10 cellular contexts compared by ENCODE assay signal in the genomic region with DNA sequence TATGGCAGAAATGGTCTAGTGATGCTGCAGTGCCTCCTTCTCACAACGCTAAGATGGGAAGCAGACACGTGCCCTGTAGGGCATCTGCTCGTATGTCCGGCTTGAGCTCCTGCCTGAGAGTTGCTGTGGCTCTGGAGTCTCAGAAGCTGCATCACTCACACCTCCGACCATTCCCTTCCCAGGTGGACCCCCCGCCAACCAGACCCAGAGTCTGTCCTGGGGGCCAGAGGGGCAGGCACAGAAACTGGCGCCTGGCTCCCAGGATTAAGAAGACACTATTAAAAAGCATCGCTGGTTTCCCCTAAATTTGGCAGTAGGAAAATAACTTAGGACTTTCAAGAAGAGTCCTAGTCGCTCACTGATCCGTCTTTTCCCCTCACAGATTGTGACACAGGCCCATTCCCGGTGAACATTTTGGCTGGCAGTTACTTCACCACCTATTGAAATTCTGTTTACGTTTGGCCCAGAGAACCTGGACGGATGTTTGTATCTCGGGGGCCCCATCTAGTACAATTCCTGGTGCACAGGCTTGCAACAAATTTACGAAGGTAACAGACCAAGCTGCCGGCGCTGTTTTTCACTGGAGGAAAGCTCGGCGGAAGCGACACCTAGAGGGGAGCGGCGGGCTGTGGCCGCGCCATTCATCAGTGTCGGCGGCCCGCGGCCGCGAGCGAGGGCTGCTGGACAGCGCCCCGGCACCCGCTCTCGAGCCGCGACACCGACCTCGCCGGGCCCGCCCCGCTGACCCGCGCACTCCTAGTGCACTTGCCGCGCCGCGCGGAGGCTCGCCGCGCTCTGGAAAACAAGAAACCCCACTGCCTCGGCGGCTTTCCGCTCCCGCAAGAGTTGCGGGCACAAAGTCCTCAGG. TPM values are rescaled to one million over a fixed set of nuclear protein-coding genes. Genes with fewer than 3 reads are reported as not detected.
DNase-seq lines count a peak whose midpoint lies in the region; ATAC-seq and TF ChIP-seq lines count a peak whose summit lies in the region.
"Had no signal": no experiment of that assay in that cellular context is flagged by ENCODE, and none has a peak within 500 bp of the region (broad histone marks: within the 10 kb centered on the region; RNA-seq: fewer than 3 reads in every experiment).

No MANE protein-coding gene starts in this region.

- peaks cover 2% of the 10 kb centered on the region for H3K36me3 Mint-ChIP-seq in IgD-negative memory B cell
- peaks cover 2% of the 10 kb centered on the region for H3K36me3 Mint-ChIP-seq in activated CD4-positive, alpha-beta T cell treated with anti-CD3 and anti-CD28 coated beads, Interleukin-2, amount 10 ng/mL, durations not matched to agents 7 days and 5 days (ENCODE audit: low read depth)
- H3K36me3 Mint-ChIP-seq in mesothelial cell of epicardium: no peaks in the 10 kb centered on the region

- no peak for TF ChIP-seq POLR2A in testis (IDR thresholded peaks at IDR 0.05)

- no peaks in the 10 kb centered on the region for H3K36me3 ChIP-seq in testis (ENCODE audit: low read depth, missing control alignments)

- H3K4me1 ChIP-seq in testis: peaks cover 8% of the 10 kb centered on the region

- intact Hi-C loops in testis (cut with DNase I; ENCODE audit: low total_unique reads): no loop called here

- H3K4me3 ChIP-seq in epithelial cell of esophagus (ENCODE audit: low read length) (peak overlapping the region; percentile 3), testis (peak overlapping the region; percentile 46 to 49)

- CTCF ChIA-PET in activated CD4-positive, alpha-beta T cell treated with anti-CD3 and anti-CD28 coated beads, Interleukin-2, amount 10 ng/mL, durations not matched to agents 7 days and 5 days (lab: Charles Lee): no interaction called here

- H3K27ac Mint-ChIP-seq in IgD-negative memory B cell (peak overlapping the region in 1 of 3 donors; percentile 45), mesothelial cell of epicardium (no peak overlapping the region)
- no peak overlapping the region for H3K27ac Mint-ChIP-seq in activated CD4-positive, alpha-beta T cell treated with anti-CD3 and anti-CD28 coated beads, Interleukin-2, amount 10 ng/mL, durations not matched to agents 7 days and 5 days

- DNase-seq in ELF-1 (ENCODE audit: low read depth, low spot score) (peak; percentile 86), epithelial cell of esophagus (ENCODE audit: low read depth) (peak; percentile 61), mesothelial cell of epicardium (ENCODE audit: low spot score in 2 of 2, unreplicated experiment in 2 of 2) (peak; percentile 37 to 61), testis (peak; percentile 79)
- DNase-seq in activated CD4-positive, alpha-beta T cell treated with anti-CD3 and anti-CD28 coated beads, Interleukin-2, amount 10 ng/mL, durations not matched to agents 7 days and 5 days: peak; percentile 32

- POLR2A ChIA-PET in activated CD4-positive, alpha-beta T cell treated with anti-CD3 and anti-CD28 coated beads, Interleukin-2, amount 10 ng/mL, durations not matched to agents 7 days and 5 days (lab: Charles Lee): no interaction called here

- H3K27me3 Mint-ChIP-seq in IgD-negative memory B cell (peaks cover 41% of the 10 kb centered on the region), mesothelial cell of epicardium (ENCODE audit: low read depth) (peaks cover 80% of the 10 kb centered on the region)
- peaks cover 65% of the 10 kb centered on the region for H3K27me3 Mint-ChIP-seq in activated CD4-positive, alpha-beta T cell treated with anti-CD3 and anti-CD28 coated beads, Interleukin-2, amount 10 ng/mL, durations not matched to agents 7 days and 5 days

- no peak for ATAC-seq in GM19452 (IDR thresholded peaks at IDR 0.05; ENCODE audit: unreplicated experiment)
- no peak for ATAC-seq in HG03469 (IDR thresholded peaks at IDR 0.05; ENCODE audit: unreplicated experiment)

- peak; percentile 52 for TF ChIP-seq CTCF in epithelial cell of esophagus (IDR thresholded peaks at IDR 0.05; ENCODE audit: insufficient read depth, low read depth, low read length, missing control alignments)
- TF ChIP-seq CTCF in mesothelial cell of epicardium (IDR thresholded peaks at IDR 0.05; ENCODE audit: unreplicated experiment): no peak
- peak in 2 of 3 experiments; percentile 40 to 47 for TF ChIP-seq CTCF in testis (IDR thresholded peaks at IDR 0.05)

- peak overlapping the region; percentile 68 to 76 (median 73) for H3K4me3 Mint-ChIP-seq in IgD-negative memory B cell
- peak overlapping the region; percentile 46 for H3K4me3 Mint-ChIP-seq in activated CD4-positive, alpha-beta T cell treated with anti-CD3 and anti-CD28 coated beads, Interleukin-2, amount 10 ng/mL, durations not matched to agents 7 days and 5 days
- peak overlapping the region; percentile 69 for H3K4me3 Mint-ChIP-seq in mesothelial cell of epicardium

- H3K27me3 ChIP-seq in testis: no peaks in the 10 kb centered on the region

- 5 to 9% methylated on average over 33 to 39 of the region's 57 CpGs for WGBS in testis, 2 donors

- H3K4me1 Mint-ChIP-seq in IgD-negative memory B cell: peaks cover 4 to 11% (median 6%) of the 10 kb centered on the region in 3 donors
- H3K4me1 Mint-ChIP-seq in activated CD4-positive, alpha-beta T cell treated with anti-CD3 and anti-CD28 coated beads, Interleukin-2, amount 10 ng/mL, durations not matched to agents 7 days and 5 days: peaks cover 14% of the 10 kb centered on the region
- H3K4me1 Mint-ChIP-seq in mesothelial cell of epicardium: peaks cover 23% of the 10 kb centered on the region

- no peak overlapping the region for H3K27ac ChIP-seq in testis

- H3K9me3 Mint-ChIP-seq in IgD-negative memory B cell (no peaks in the 10 kb centered on the region), mesothelial cell of epicardium (no peaks in the 10 kb centered on the region)
- no peaks in the 10 kb centered on the region for H3K9me3 Mint-ChIP-seq in activated CD4-positive, alpha-beta T cell treated with anti-CD3 and anti-CD28 coated beads, Interleukin-2, amount 10 ng/mL, durations not matched to agents 7 days and 5 days

- no peaks in the 10 kb centered on the region for H3K9me3 ChIP-seq in testis

RNA-seq across cellular contexts. Expression of gene FSTL4, which starts 1.6 kb away (rescaled TPM):
- polyA plus RNA-seq in IgD-negative memory B cell: not detected
- total RNA-seq in activated CD4-positive, alpha-beta T cell treated with anti-CD3 and anti-CD28 coated beads, Interleukin-2, amount 10 ng/mL, durations not matched to agents 7 days and 5 days: not detected
- total RNA-seq in mesothelial cell of epicardium: 9.7 to 14.3 TPM (median 11.5 TPM) in 3 replicates
- 1 to 10 TPM; 7.1 to 8.6 TPM for total RNA-seq in testis
- polyA plus RNA-seq in testis (ENCODE audit: insufficient read depth, low read depth, low replicate concordance): 7.4 TPM
- total RNA-seq: subcutaneous adipose tissue; T-helper 2 cell treated with Interferon-gamma antibody and Interleukin-4, amounts not matched to agents 100 ng/mL and 5 ng/mL, for 36 hours had no signal

Comparison
In these comparisons a context has a peak if more than half of its experiments do, and no peak if none do; other contexts are left out.
1. DNase-seq: peak in every context shown above with its lines; median percentile 86 in ELF-1; 79 in testis; 61 in epithelial cell of esophagus; 49 in mesothelial cell of epicardium; 32 in activated CD4-positive, alpha-beta T cell treated with anti-CD3 and anti-CD28 coated beads, Interleukin-2, amount 10 ng/mL, durations not matched to agents 7 days and 5 days.
2. RNA of gene FSTL4, which starts 1.6 kb away (total RNA-seq): 9.7 to 14.3 TPM in mesothelial cell of epicardium and 7.1 to 8.6 TPM in testis; not detected in activated CD4-positive, alpha-beta T cell treated with anti-CD3 and anti-CD28 coated beads, Interleukin-2, amount 10 ng/mL, durations not matched to agents 7 days and 5 days; every median in the first group is over 4 times any median in the second.
3. Peak in every context shown above with its lines, with median percentiles within 50 percentile points of each other: H3K4me3 Mint-ChIP-seq.